ENCODE assay signal across 27 cellular contexts in the genomic region with DNA sequence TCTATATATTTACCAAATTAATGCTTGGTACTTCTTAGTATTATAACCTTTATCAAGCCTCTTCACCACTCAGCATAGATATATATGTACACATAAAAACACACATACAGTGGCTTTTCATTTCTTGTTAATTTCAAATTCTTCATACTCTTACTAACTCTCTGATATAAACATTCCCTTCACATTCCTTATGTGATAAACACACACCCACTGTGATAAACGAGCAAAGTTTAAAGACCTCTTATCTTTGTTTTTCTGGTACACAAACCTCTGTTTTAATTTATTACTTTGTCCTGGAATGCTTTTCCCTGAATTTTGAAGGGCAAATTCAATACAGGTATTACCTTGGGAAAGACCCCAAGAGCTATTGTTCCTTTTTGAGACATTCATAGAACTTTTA.
"Had no signal": no experiment of that assay in that cellular context is flagged by ENCODE, and none has a peak within 500 bp of the region (broad histone marks: within the 10 kb centered on the region; RNA-seq: fewer than 3 reads in every experiment).

No MANE protein-coding gene starts in this region.

- H3K27me3 ChIP-seq: colonic mucosa, esophagus muscularis mucosa, esophagus squamous epithelium, foreskin keratinocyte, gastrocnemius medialis, gastroesophageal sphincter, heart left ventricle, heart right ventricle had no signal

- H3K9me3 ChIP-seq: colonic mucosa, esophagus muscularis mucosa, esophagus squamous epithelium, gastrocnemius medialis, gastroesophageal sphincter, heart left ventricle had no signal

- H3K36me3 ChIP-seq: colonic mucosa, esophagus muscularis mucosa, esophagus squamous epithelium, gastrocnemius medialis, gastroesophageal sphincter, heart left ventricle, heart right ventricle had no signal

- H3K4me3 ChIP-seq: colonic mucosa, coronary artery, dorsolateral prefrontal cortex, esophagus muscularis mucosa, esophagus squamous epithelium, gastrocnemius medialis, gastroesophageal sphincter, heart left ventricle, heart right ventricle had no signal

- H3K4me1 ChIP-seq: colonic mucosa, esophagus muscularis mucosa, esophagus squamous epithelium, foreskin keratinocyte, gastrocnemius medialis, gastroesophageal sphincter, heart left ventricle, heart right ventricle had no signal

- FAIRE-seq: colon, endometrium, endothelial cell of umbilical vein, frontal cortex had no signal

- H3K27ac ChIP-seq: colonic mucosa, coronary artery, dorsolateral prefrontal cortex, epithelial cell of prostate, esophagus muscularis mucosa, esophagus squamous epithelium, foreskin keratinocyte, gastrocnemius medialis, gastroesophageal sphincter, heart left ventricle, heart right ventricle had no signal

- DNase-seq: colonic mucosa; cortex of kidney; dermis blood vessel endothelial cell; dorsolateral prefrontal cortex; effector CD4-positive, alpha-beta T cell; effector CD8-positive, alpha-beta T cell; effector memory CD4-positive, alpha-beta T cell; effector memory CD8-positive, alpha-beta T cell; endodermal cell; erythroblast; esophagus squamous epithelium; foreskin fibroblast; foreskin keratinocyte; foreskin melanocyte; gastrocnemius medialis; glutamatergic neuron; head of caudate nucleus; heart left ventricle; heart right ventricle had no signal
